Comparison of ENCODE assay signal across 8 cellular contexts in the genomic region with DNA sequence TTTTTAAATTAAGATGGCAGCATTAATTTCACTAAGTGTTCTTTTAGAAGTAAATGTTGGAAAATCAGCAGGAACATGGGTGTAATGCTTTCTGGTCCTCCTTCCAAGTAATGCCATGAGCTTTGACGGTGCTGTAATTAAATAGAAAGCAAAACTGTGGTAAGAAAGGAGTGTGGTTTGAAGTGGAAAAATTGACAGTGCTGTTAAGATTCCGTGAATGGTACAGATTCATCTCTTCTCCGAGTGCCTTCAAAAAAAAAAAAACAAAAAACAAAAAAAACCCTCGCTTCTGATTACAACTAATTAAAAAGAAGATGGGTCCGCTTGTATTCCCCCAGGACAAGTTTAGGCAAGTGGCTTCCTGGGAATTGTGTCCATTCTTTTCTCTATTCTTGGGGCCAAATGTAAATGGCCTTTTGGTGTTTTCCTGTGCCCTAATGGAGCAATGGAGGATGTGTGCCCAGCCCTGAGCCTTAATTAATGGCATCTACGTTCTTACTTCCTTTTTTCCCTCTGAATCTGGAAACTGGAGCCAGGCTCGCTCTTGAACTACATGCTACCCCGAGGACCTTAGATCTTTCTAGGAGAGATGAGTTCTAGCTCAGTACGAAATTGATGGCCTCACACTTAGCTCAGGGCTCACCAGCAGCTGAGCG. TPM values are rescaled to one million over a fixed set of nuclear protein-coding genes. Genes with fewer than 3 reads are reported as not detected.
DNase-seq lines count a peak whose midpoint lies in the region; ATAC-seq and TF ChIP-seq lines count a peak whose summit lies in the region.

No MANE protein-coding gene starts in this region.

- ATAC-seq in IMR-90 (ENCODE audit: low read depth) (no peak), HG02973 (IDR thresholded peaks at IDR 0.05; ENCODE audit: unreplicated experiment) (no peak)

- H3K4ac ChIP-seq in IMR-90 (ENCODE audit: low read depth, low read length) (peak overlapping the region; percentile 76), mesenchymal stem cell (ENCODE audit: low read depth in 1 of 2, low read length in 2 of 2) (no peak overlapping the region)

- WGBS in IMR-90 (ENCODE audit: extremely low coverage in 2 of 2, insufficient read length in 1 of 2), 2 experiments = no CpG with 5 or more reads among the region's 10 CpGs
- 61% methylated on average over 9 of the region's 10 CpGs for WGBS in mesenchymal stem cell

- H3K23ac ChIP-seq in IMR-90 (ENCODE audit: low read depth, low read length) (peak overlapping the region; percentile 89), mesenchymal stem cell (ENCODE audit: low read length in 2 of 2) (no peak overlapping the region)

- peak overlapping the region; percentile 3; the same call in 1 of the 3 replicates for H2BK15ac ChIP-seq in IMR-90 (ENCODE audit: low read depth, low read length)
- no peak overlapping the region for H2BK15ac ChIP-seq in mesenchymal stem cell (ENCODE audit: low read depth, poor library complexity, severe bottlenecking)

- H3K79me1 ChIP-seq in IMR-90 (ENCODE audit: low read depth in 1 of 2, low read length in 2 of 2) (peaks cover 9 to 43% of the 10 kb centered on the region in 2 experiments), mesenchymal stem cell (replicated peaks; ENCODE audit: low read length, poor library complexity, severe bottlenecking) (peaks cover 17% of the 10 kb centered on the region)

- peak overlapping the region; percentile 77 for H2AFZ ChIP-seq in IMR-90 (replicated peaks; ENCODE audit: low read length, poor library complexity)
- H2AFZ ChIP-seq in mesenchymal stem cell (ENCODE audit: low read depth, low read length) = no peak overlapping the region

- H2BK5ac ChIP-seq in IMR-90 (ENCODE audit: low read depth, low read length, poor library complexity, severe bottlenecking) (peak overlapping the region; percentile 73), mesenchymal stem cell (ENCODE audit: low read depth, low read length, poor library complexity, severe bottlenecking) (no peak overlapping the region)

- CTCF ChIA-PET in GM10248 (lab: Yijun Ruan, JAX) = interaction anchor here (1.0 to 3.4 kb wide), 6 partner anchors 8 to 630 kb away, joined by 3 to 22 read pairs (median 4); partner anchors contain the start of gene SH3GLB1
- CTCF ChIA-PET in IMR-90 (lab: Yijun Ruan, JAX) = interaction anchor here (0.6 to 0.8 kb wide), 4 partner anchors 18 to 1465 kb away, joined by 3 to 6 read pairs (median 4); no protein-coding TSS in a partner anchor

- peak overlapping the region; percentile 41 for H2AK5ac ChIP-seq in IMR-90 (ENCODE audit: low read depth, low read length)
- no peak overlapping the region for H2AK5ac ChIP-seq in mesenchymal stem cell (ENCODE audit: low read length, severe bottlenecking)

- peak overlapping the region; percentile 60 for H2AK9ac ChIP-seq in IMR-90 (replicated peaks; ENCODE audit: low read depth, low read length, poor library complexity)

- peak overlapping the region in 1 of 2 experiments; percentile 4 for H2BK12ac ChIP-seq in mesenchymal stem cell (ENCODE audit: low read length in 2 of 2)

- no peaks in the 10 kb centered on the region for H3K27me3 ChIP-seq in IMR-90 (ENCODE audit: control insufficient read depth, insufficient read depth, low read length)
- no peaks in the 10 kb centered on the region for H3K27me3 ChIP-seq in mesenchymal stem cell (ENCODE audit: control insufficient read depth in 1 of 2, insufficient read depth in 1 of 2, low read length in 2 of 2)

- H3K14ac ChIP-seq in IMR-90 (replicated peaks; ENCODE audit: low read depth, low read length) = peak overlapping the region; percentile 84
- no peak overlapping the region for H3K14ac ChIP-seq in mesenchymal stem cell (ENCODE audit: low read length in 2 of 2)

- dilution Hi-C loops in IMR-90 (cut with HindIII; ENCODE audit: low sequenced_read_pairs, unreplicated experiment) = no loop called here

- H4K8ac ChIP-seq in IMR-90 (ENCODE audit: low read depth in 2 of 2, low read length in 2 of 2) (peak overlapping the region; percentile 64 to 71), mesenchymal stem cell (ENCODE audit: low read length) (no peak overlapping the region)

- H4K5ac ChIP-seq in IMR-90 (ENCODE audit: low read depth, low read length) = peak overlapping the region; percentile 16

- H3K9me1 ChIP-seq in IMR-90 (ENCODE audit: insufficient read depth, low read length) = no peaks in the 10 kb centered on the region

- H2BK20ac ChIP-seq in IMR-90 (ENCODE audit: low read depth, low read length) = 0 out of 2 replicates have a peak overlapping the region, but pooled peaks have one; percentile 8

- TF ChIP-seq CTCF in GM10248 (IDR thresholded peaks at IDR 0.05; ENCODE audit: control extremely low read depth, extremely low read depth, low read depth, missing control alignments) (no peak), IMR-90 (conservative IDR thresholded peaks at IDR 0.05; ENCODE audit: low read depth, low read length) (no peak)

- H3K9me3 ChIP-seq in IMR-90 (ENCODE audit: control insufficient read depth, insufficient read depth, low read length) = no peaks in the 10 kb centered on the region
- no peaks in the 10 kb centered on the region for H3K9me3 ChIP-seq in mesenchymal stem cell (ENCODE audit: control insufficient read depth, low read length)

- TF ChIP-seq POLR2A in IMR-90 (IDR thresholded peaks at IDR 0.05; ENCODE audit: low read depth, low read length) = no peak

- H3K36me3 ChIP-seq in IMR-90 (ENCODE audit: control insufficient read depth, insufficient read depth, low read length) (peaks cover 14% of the 10 kb centered on the region; the same call in 1 of the 2 replicates), mesenchymal stem cell (ENCODE audit: control insufficient read depth in 1 of 2, insufficient read depth in 2 of 2, low read depth in 1 of 2, low read length in 2 of 2) (peaks cover 3 to 29% of the 10 kb centered on the region in 2 experiments)

- H4K20me1 ChIP-seq in IMR-90 (ENCODE audit: insufficient read depth, low read length) = peaks cover 43% of the 10 kb centered on the region

- DNase-seq in GM10248 (ENCODE audit: extremely low spot score) = peak; percentile 43
- DNase-seq in IMR-90 = peak; percentile 36
- peak; percentile 52 for DNase-seq in astrocyte of the hippocampus (ENCODE audit: low read depth, low spot score)
- peak; percentile 57 for DNase-seq in mesenchymal stem cell
- no peak for DNase-seq in stimulated activated CD4-positive, alpha-beta T cell treated with anti-CD3 and anti-CD28 coated beads, Interleukin-4, amount 100 ng/mL, for 4 hours
- DNase-seq in NCI-H1436 treated with DMSO at 0.1 percent for 48 hours (lab: John Stamatoyannopoulos, UW) = no peak
- no peak for DNase-seq in GM19238 (ENCODE audit: insufficient read length, low spot score)

- H3K9ac ChIP-seq in IMR-90 (ENCODE audit: low read depth, low read length) (peak overlapping the region; percentile 82), mesenchymal stem cell (ENCODE audit: low read length) (peak overlapping the region; percentile 95)

- H2BK120ac ChIP-seq in IMR-90 (ENCODE audit: low read depth, low read length) (peak overlapping the region; percentile 60), mesenchymal stem cell (ENCODE audit: low read depth, low read length) (no peak overlapping the region)

- intact Hi-C loops in IMR-90 (cut with micrococcal nuclease) = loop anchor here (5.0 to 10.0 kb wide), 2 partner anchors 251 to 848 kb away; no protein-coding TSS in a partner anchor

- H3K56ac ChIP-seq in IMR-90 (ENCODE audit: extremely low read depth, insufficient read depth, low read length) = peak overlapping the region; percentile 22

- H3K4me3 ChIP-seq in IMR-90 (ENCODE audit: insufficient read depth, low read depth, low read length) (peak overlapping the region; percentile 68), mesenchymal stem cell (ENCODE audit: insufficient read depth in 1 of 2, low read depth in 1 of 2, low read length in 2 of 2) (peak overlapping the region in 1 of 2 experiments; percentile 88)

- H3K4me2 ChIP-seq in IMR-90 (ENCODE audit: low read depth, low read length) = peak overlapping the region; percentile 80
- peak overlapping the region; percentile 88 for H3K4me2 ChIP-seq in mesenchymal stem cell (ENCODE audit: low read length, poor library complexity, severe bottlenecking)

- H3K27ac ChIP-seq in IMR-90 (ENCODE audit: insufficient read depth, low read length) (peak overlapping the region; percentile 92), mesenchymal stem cell (ENCODE audit: low read length, poor library complexity, severe bottlenecking) (no peak overlapping the region)

- H3K4me1 ChIP-seq in IMR-90 (ENCODE audit: control insufficient read depth, insufficient read depth, low read length) (peaks cover 18% of the 10 kb centered on the region), mesenchymal stem cell (ENCODE audit: control insufficient read depth, insufficient read depth, low read depth, low read length) (peaks cover 11% of the 10 kb centered on the region)

- H3K18ac ChIP-seq in IMR-90 (ENCODE audit: low read depth, low read length) (peak overlapping the region; percentile 10), mesenchymal stem cell (ENCODE audit: low read depth in 1 of 2, low read length in 2 of 2) (peak overlapping the region in 1 of 2 experiments; percentile 37)

- H4K91ac ChIP-seq in IMR-90 (ENCODE audit: insufficient read depth, low read depth, low read length) = peak overlapping the region; percentile 41; the same call in 1 of the 2 replicates
- H4K91ac ChIP-seq in mesenchymal stem cell (ENCODE audit: low read length) = no peak overlapping the region

- TF ChIP-seq RAD21 in IMR-90 (IDR thresholded peaks at IDR 0.05; ENCODE audit: low read length) = no peak

- POLR2A ChIA-PET in GM10248 (lab: Yijun Ruan, JAX) (no interaction called here), IMR-90 (lab: Charles Lee; ENCODE audit: unreplicated experiment) (interaction anchor here (0.7 kb wide), 1 partner anchor 17 kb away, joined by 4 read pairs; no protein-coding TSS in a partner anchor)

- in situ Hi-C loops in IMR-90 (cut with MboI; ENCODE audit: low sequenced_read_pairs) = loop anchor here (5.0 kb wide), 2 partner anchors 182 to 618 kb away; no protein-coding TSS in a partner anchor

- BruUV-seq in IMR-90 (replicated peaks; lab: Mats Ljungman, UMichigan) = no TSS peak

TF ChIP-seq in IMR-90, 13 proteins besides CTCF, POLR2A, EP300 and RAD21 (continues in another document):
- TF ChIP-seq, protein P1, sequence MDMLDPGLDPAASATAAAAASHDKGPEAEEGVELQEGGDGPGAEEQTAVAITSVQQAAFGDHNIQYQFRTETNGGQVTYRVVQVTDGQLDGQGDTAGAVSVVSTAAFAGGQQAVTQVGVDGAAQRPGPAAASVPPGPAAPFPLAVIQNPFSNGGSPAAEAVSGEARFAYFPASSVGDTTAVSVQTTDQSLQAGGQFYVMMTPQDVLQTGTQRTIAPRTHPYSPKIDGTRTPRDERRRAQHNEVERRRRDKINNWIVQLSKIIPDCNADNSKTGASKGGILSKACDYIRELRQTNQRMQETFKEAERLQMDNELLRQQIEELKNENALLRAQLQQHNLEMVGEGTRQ (IDR thresholded peaks at IDR 0.05; ENCODE audit: low read depth, low read length) = no peak
- no peak for TF ChIP-seq MAZ (IDR thresholded peaks at IDR 0.05; ENCODE audit: borderline replicate concordance, low read depth, low read length)

RNA-seq across cellular contexts. Expression of gene LMO4, which starts 5.1 kb away (rescaled TPM):
- total RNA-seq in IMR-90 (2012; rRNA removed) = 85.8 and 98.9 TPM in 2 replicates
- polyA plus RNA-seq in IMR-90 (2012; rRNA removed) = 99.7 and 109 TPM in 2 replicates
- polyA plus RNA-seq in IMR-90 (2012; cell fraction: cytosol; rRNA removed) = 38.5 and 80.5 TPM in 2 replicates
- 82.0 and 132 TPM in 2 replicates for polyA plus RNA-seq in IMR-90 (2012; cell fraction: nucleus; rRNA removed; ENCODE audit: low replicate concordance)
- polyA plus RNA-seq in mesenchymal stem cell (2013, experiment 1 of 2) = 40.6 TPM
- 40.8 TPM for polyA plus RNA-seq in mesenchymal stem cell (2013, experiment 2 of 2)

Comparison
In these comparisons a context has a peak if more than half of its experiments do, and no peak if none do; other contexts are left out.
1. DNase-seq: peak in GM10248 (single experiment), IMR-90 (single experiment), astrocyte of the hippocampus (single experiment) and mesenchymal stem cell (single experiment); none in stimulated activated CD4-positive, alpha-beta T cell treated with anti-CD3 and anti-CD28 coated beads, Interleukin-4, amount 100 ng/mL, for 4 hours (0 of 2), NCI-H1436 treated with DMSO at 0.1 percent for 48 hours (single experiment) and GM19238 (single experiment).